ENCODE assay signal across 8 cellular contexts in genomic region chr3:97795951-97796350, GRCh38.
"Had no signal": no experiment of that assay in that cellular context is flagged by ENCODE, and none has a peak within 500 bp of the region (broad histone marks: within the 10 kb centered on the region; RNA-seq: fewer than 3 reads in every experiment).

No MANE protein-coding gene starts in this region.

- H3K4me3 ChIP-seq: GM12878 had no signal

- ATAC-seq: GM12878 had no signal

- DNase-seq: GDM1, GF-D8 had no signal

- FAIRE-seq: G401.6, GM12878, GM12891, GM12892, GM18507, GM19239 had no signal
